Comparison of ENCODE assay signal across 16 cellular contexts in genomic region chr2:158772306-158773078, GRCh38.
DNase-seq lines count a peak whose midpoint lies in the region; FAIRE-seq lines count a peak whose summit lies in the region.
"Had no signal": no experiment of that assay in that cellular context is flagged by ENCODE, and none has a peak within 500 bp of the region (broad histone marks: within the 10 kb centered on the region; RNA-seq: fewer than 3 reads in every experiment).

No MANE protein-coding gene starts in this region.

- DNase-seq in NCI-H2196 (lab: John Stamatoyannopoulos, UW; ENCODE audit: unreplicated experiment) (peak; percentile 24), NCI-H2196 treated with DMSO at 0.1 percent for 48 hours (lab: John Stamatoyannopoulos, UW; ENCODE audit: unreplicated experiment) (no peak), astrocyte of the hippocampus (ENCODE audit: low read depth, low spot score) (peak; percentile 23), midbrain (lab: John Stamatoyannopoulos, UW) (peak; percentile 85), NCI-H526 treated with DMSO at 0.1 percent for 48 hours (lab: John Stamatoyannopoulos, UW) (no peak), HTR-8/SVneo (ENCODE audit: insufficient read length, low spot score) (no peak), SIG-M5 treated with dmso at 0.1 percent for 504 hours (lab: John Stamatoyannopoulos, UW; ENCODE audit: unreplicated experiment) (no peak), NCI-H1930 (lab: John Stamatoyannopoulos, UW) (no peak)
- DNase-seq: activated CD4-positive, alpha-beta T cell treated with anti-CD3 and anti-CD28 coated beads, Interleukin-2, amount 10 ng/mL, durations not matched to agents 7 days and 5 days; activated naive CD4-positive, alpha-beta T cell treated with Interleukin-2 at 50 U/mL for 16 hours; DMS79 treated with DMSO at 0.1 percent for 48 hours; esophagus squamous epithelium; mucosa of descending colon; NCI-H510A; small intestine had no signal

- no peak for FAIRE-seq in HTR-8/SVneo (lab: Jason Lieb, UNC)
- FAIRE-seq: K562, small intestine had no signal

Comparison
In these comparisons a context has a peak if more than half of its experiments do, and no peak if none do; other contexts are left out.
1. DNase-seq: peak in NCI-H2196 (single experiment), astrocyte of the hippocampus (single experiment) and midbrain (single experiment); none in NCI-H2196 treated with DMSO at 0.1 percent for 48 hours (single experiment), NCI-H526 treated with DMSO at 0.1 percent for 48 hours (single experiment), HTR-8/SVneo (single experiment), SIG-M5 treated with dmso at 0.1 percent for 504 hours (single experiment) and NCI-H1930 (0 of 2).